In the genomic region with DNA sequence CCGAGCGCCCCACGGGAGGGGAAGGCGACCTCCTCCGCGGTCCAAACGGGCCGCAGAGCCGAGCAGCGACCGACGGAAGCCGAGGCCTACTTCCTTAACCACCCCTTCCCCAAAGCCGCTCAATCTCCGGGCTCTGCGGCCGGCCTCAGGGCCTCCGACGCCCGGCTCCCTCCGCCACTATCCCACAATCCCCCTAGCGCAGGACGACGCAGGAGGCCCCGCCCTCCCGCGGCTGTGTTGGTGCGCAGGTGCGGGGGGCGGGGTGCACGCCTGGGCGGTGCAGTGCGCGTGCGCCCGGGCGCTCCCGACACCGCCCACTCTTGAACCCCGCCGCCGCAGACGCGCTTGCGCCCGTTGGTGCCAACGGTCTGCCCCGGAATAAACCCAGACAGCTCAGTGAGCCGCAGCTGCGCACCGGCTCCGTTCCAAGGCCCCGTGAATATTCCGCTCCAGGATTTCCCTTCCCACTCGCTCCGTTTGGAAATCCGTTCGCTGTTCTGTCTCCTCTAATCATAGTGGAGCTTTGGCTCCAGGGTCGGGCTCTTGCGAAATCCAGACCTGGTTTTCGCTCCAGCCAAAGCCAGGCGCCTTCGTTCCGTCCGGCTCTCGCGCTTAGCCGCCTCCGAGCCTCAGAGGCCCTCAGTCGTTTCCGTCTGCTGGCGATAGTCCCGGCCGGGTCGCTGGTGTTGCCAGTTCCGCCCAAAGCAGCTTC, we compare ENCODE assay signal across 8 cellular contexts. TPM values are rescaled to one million over a fixed set of nuclear protein-coding genes. Genes with fewer than 3 reads are reported as not detected.
DNase-seq lines count a peak whose midpoint lies in the region; ATAC-seq, FAIRE-seq and TF ChIP-seq lines count a peak whose summit lies in the region.

A gene with protein sequence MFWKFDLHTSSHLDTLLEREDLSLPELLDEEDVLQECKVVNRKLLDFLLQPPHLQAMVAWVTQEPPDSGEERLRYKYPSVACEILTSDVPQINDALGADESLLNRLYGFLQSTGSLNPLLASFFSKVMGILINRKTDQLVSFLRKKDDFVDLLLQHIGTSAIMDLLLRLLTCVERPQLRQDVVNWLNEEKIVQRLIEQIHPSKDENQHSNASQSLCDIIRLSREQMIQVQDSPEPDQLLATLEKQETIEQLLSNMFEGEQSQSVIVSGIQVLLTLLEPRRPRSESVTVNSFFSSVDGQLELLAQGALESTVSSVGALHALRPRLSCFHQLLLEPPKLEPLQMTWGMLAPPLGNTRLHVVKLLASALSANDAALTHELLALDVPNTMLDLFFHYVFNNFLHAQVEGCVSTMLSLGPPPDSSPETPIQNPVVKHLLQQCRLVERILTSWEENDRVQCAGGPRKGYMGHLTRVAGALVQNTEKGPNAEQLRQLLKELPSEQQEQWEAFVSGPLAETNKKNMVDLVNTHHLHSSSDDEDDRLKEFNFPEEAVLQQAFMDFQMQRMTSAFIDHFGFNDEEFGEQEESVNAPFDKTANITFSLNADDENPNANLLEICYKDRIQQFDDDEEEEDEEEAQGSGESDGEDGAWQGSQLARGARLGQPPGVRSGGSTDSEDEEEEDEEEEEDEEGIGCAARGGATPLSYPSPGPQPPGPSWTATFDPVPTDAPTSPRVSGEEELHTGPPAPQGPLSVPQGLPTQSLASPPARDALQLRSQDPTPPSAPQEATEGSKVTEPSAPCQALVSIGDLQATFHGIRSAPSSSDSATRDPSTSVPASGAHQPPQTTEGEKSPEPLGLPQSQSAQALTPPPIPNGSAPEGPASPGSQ (minus strand): TSS at position 190 of the 712 bp plus-strand sequence. CDS start 11,914 bp downstream, outside the sequence.

- H3K36me3 ChIP-seq in kidney (ENCODE audit: control insufficient read depth in 1 of 2, insufficient read depth in 2 of 2, low read length in 2 of 2): peaks cover 0 to 3% of the 10 kb centered on the region in 2 donors

- H3K9ac ChIP-seq in kidney (ENCODE audit: low read length in 2 of 2): peak within 1 kb of the TSS; percentile 71 to 80

- no peaks in the 10 kb centered on the region for H3K9me3 Mint-ChIP-seq in chondrocyte (ENCODE audit: low read depth)

- intact Hi-C loops in kidney (cut with DNase I): no loop called here

- peak; percentile 87 for TF ChIP-seq POLR2A in GM19193 (IDR thresholded peaks at IDR 0.05; ENCODE audit: extremely low read depth, insufficient read depth, insufficient read length)

- H3K4me3 ChIP-seq in kidney (ENCODE audit: low read length in 2 of 2): peak within 1 kb of the TSS; percentile 79 to 82

- H3K4me1 ChIP-seq in kidney (ENCODE audit: control insufficient read depth in 1 of 2, insufficient read depth in 1 of 2, low read depth in 1 of 2, low read length in 2 of 2): peaks cover 18 to 36% of the 10 kb centered on the region in 2 donors

- H3K4me3 Mint-ChIP-seq in chondrocyte (ENCODE audit: unreplicated experiment): peak within 1 kb of the TSS; percentile 99

- H3K27ac ChIP-seq in kidney (ENCODE audit: low read depth in 2 of 2, low read length in 2 of 2): peak within 1 kb of the TSS; percentile 88 to 90

- ATAC-seq in HG03439 (IDR thresholded peaks at IDR 0.05; ENCODE audit: unreplicated experiment): peak; percentile 71

- H3K9me3 ChIP-seq in kidney (ENCODE audit: control insufficient read depth in 1 of 2, low read length in 2 of 2): no peaks in the 10 kb centered on the region

- DNase-seq in AML-193 (lab: John Stamatoyannopoulos, UW): peak; percentile 97
- DNase-seq in NCI-H510A treated with DMSO at 0.1 percent for 48 hours (lab: John Stamatoyannopoulos, UW): peak; percentile 98
- DNase-seq in activated CD4-positive, alpha-beta T cell treated with anti-CD3 and anti-CD28 coated beads for 24 hours (ENCODE audit: low read depth in 2 of 2): peak; percentile 90 to 91
- peak; percentile 99 for DNase-seq in chondrocyte (ENCODE audit: low spot score)
- peak; percentile 99 for DNase-seq in kidney
- peak; percentile 96 for DNase-seq in stimulated activated CD4-positive, alpha-beta T cell treated with anti-CD3 and anti-CD28 coated beads, Interleukin-15, amount 100 ng/mL, for 24 hours

- H3K4me1 Mint-ChIP-seq in chondrocyte (ENCODE audit: low read depth): peaks cover 46% of the 10 kb centered on the region

- peak within 1 kb of the TSS; percentile 96 for H3K27ac Mint-ChIP-seq in chondrocyte (ENCODE audit: unreplicated experiment)

- H3K36me3 Mint-ChIP-seq in chondrocyte (ENCODE audit: low read depth): peaks cover 1% of the 10 kb centered on the region

- peak; percentile 77 for FAIRE-seq in kidney (lab: Jason Lieb, UNC)

- H3K27me3 Mint-ChIP-seq in chondrocyte (ENCODE audit: low read depth): no peaks in the 10 kb centered on the region

- TF ChIP-seq CTCF in chondrocyte (IDR thresholded peaks at IDR 0.05): peak; percentile 2
- peak; percentile 1 for TF ChIP-seq CTCF in kidney (IDR thresholded peaks at IDR 0.05; ENCODE audit: borderline replicate concordance, extremely low read depth, insufficient read depth)

RNA-seq across cellular contexts. Expression of the gene that starts here (rescaled TPM):
- total RNA-seq in chondrocyte (47.6 to 58.4 TPM (median 49.9 TPM) in 3 replicates), kidney (61.6 TPM)
- polyA plus RNA-seq in kidney (ENCODE audit: insufficient read depth, low read depth, low replicate concordance): 30.6 TPM

Comparison
In these comparisons a context has a peak if more than half of its experiments do, and no peak if none do; other contexts are left out.
1. Peak in every context shown above with its lines: DNase-seq, ATAC-seq, H3K4me3 ChIP-seq and H3K27ac ChIP-seq.